1 cellular context compared by ENCODE assay signal in genomic region chr9:124758061-124758460, GRCh38.
TF ChIP-seq lines count a peak whose summit lies in the region.

No MANE protein-coding gene starts in this region.

TF ChIP-seq in K562, 482 proteins besides CTCF, POLR2A, EP300 and RAD21 (continues in another document):
- TF ChIP-seq CHD1 (IDR thresholded peaks at IDR 0.05; ENCODE audit: low read length), result no peak
- TF ChIP-seq, protein P1, sequence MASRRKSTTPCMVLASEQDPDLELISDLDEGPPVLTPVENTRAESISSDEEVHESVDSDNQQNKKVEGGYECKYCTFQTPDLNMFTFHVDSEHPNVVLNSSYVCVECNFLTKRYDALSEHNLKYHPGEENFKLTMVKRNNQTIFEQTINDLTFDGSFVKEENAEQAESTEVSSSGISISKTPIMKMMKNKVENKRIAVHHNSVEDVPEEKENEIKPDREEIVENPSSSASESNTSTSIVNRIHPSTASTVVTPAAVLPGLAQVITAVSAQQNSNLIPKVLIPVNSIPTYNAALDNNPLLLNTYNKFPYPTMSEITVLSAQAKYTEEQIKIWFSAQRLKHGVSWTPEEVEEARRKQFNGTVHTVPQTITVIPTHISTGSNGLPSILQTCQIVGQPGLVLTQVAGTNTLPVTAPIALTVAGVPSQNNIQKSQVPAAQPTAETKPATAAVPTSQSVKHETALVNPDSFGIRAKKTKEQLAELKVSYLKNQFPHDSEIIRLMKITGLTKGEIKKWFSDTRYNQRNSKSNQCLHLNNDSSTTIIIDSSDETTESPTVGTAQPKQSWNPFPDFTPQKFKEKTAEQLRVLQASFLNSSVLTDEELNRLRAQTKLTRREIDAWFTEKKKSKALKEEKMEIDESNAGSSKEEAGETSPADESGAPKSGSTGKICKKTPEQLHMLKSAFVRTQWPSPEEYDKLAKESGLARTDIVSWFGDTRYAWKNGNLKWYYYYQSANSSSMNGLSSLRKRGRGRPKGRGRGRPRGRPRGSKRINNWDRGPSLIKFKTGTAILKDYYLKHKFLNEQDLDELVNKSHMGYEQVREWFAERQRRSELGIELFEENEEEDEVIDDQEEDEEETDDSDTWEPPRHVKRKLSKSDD (conservative IDR thresholded peaks at IDR 0.05; ENCODE audit: low read length), result no peak
- TF ChIP-seq SP1 (CRISPR knock-in tag; IDR thresholded peaks at IDR 0.05), result 0 out of 2 replicates have a peak, but pooled peaks have one; percentile 28
- TF ChIP-seq ATF3 (IDR thresholded peaks at IDR 0.05), result no peak
- no peak for TF ChIP-seq ATF3 (CRISPR knock-in tag; conservative IDR thresholded peaks at IDR 0.05)
- TF ChIP-seq TAF15 (IDR thresholded peaks at IDR 0.05; ENCODE audit: low read depth, low read length), result no peak
- no peak for TF ChIP-seq NFRKB (IDR thresholded peaks at IDR 0.05; ENCODE audit: low read depth)
- TF ChIP-seq ZFP36 (IDR thresholded peaks at IDR 0.05; ENCODE audit: low read depth, low read length, partially characterized antibody), result no peak
- TF ChIP-seq SRF (CRISPR knock-in tag; IDR thresholded peaks at IDR 0.05), result peak in 1 of 2 experiments; percentile 44; a peak in 1 of 4 replicates
- TF ChIP-seq GATA2 (CRISPR knock-in tag; IDR thresholded peaks at IDR 0.05), result no peak
- 0 out of 2 replicates have a peak, but pooled peaks have one; percentile 15 for TF ChIP-seq RB1 (IDR thresholded peaks at IDR 0.05; ENCODE audit: low read depth)
- TF ChIP-seq USF1 (CRISPR knock-in tag; IDR thresholded peaks at IDR 0.05), result no peak
- 0 out of 4 replicates have a peak, but pooled peaks of 1 of the 2 experiments have one; percentile 11 for TF ChIP-seq TRIM24 (IDR thresholded peaks at IDR 0.05)
- no peak for TF ChIP-seq PTTG1 (tag; IDR thresholded peaks at IDR 0.05; ENCODE audit: low read depth)
- TF ChIP-seq ZNF75A (CRISPR knock-in tag; IDR thresholded peaks at IDR 0.05), result peak; percentile 63; the same call in 1 of the 2 replicates
- no peak for TF ChIP-seq BMI1 (IDR thresholded peaks at IDR 0.05; ENCODE audit: low read length)
- TF ChIP-seq GMEB1 (CRISPR knock-in tag; IDR thresholded peaks at IDR 0.05), result no peak
- TF ChIP-seq ESRRB (CRISPR knock-in tag; IDR thresholded peaks at IDR 0.05; ENCODE audit: borderline replicate concordance), result no peak
- no peak for TF ChIP-seq CHAMP1 (IDR thresholded peaks at IDR 0.05)
- no peak for TF ChIP-seq ZNF398 (CRISPR knock-in tag; IDR thresholded peaks at IDR 0.05)
- TF ChIP-seq ZNF717 (CRISPR knock-in tag; IDR thresholded peaks at IDR 0.05), result no peak
- TF ChIP-seq GABPB1 (CRISPR knock-in tag; IDR thresholded peaks at IDR 0.05), result no peak
- TF ChIP-seq CEBPG (CRISPR knock-in tag; IDR thresholded peaks at IDR 0.05), result no peak
- peak in 1 of 2 experiments; percentile 48; a peak in 2 of 4 replicates for TF ChIP-seq CEBPG (tag; conservative IDR thresholded peaks at IDR 0.05 in 1 of 2, IDR thresholded peaks at IDR 0.05 in 1 of 2)
- TF ChIP-seq HBP1 (CRISPR knock-in tag; IDR thresholded peaks at IDR 0.05), result no peak
- TF ChIP-seq ZNF408 (CRISPR knock-in tag; IDR thresholded peaks at IDR 0.05; ENCODE audit: low read depth), result no peak
- TF ChIP-seq ZNF445 (CRISPR knock-in tag; IDR thresholded peaks at IDR 0.05; ENCODE audit: low read depth), result no peak
- no peak for TF ChIP-seq SMARCB1 (IDR thresholded peaks at IDR 0.05; ENCODE audit: insufficient read length, low read depth)
- peak in 1 of 2 experiments; percentile 17; a peak in 1 of 4 replicates for TF ChIP-seq KDM1A (IDR thresholded peaks at IDR 0.05)
- TF ChIP-seq SRSF1 (IDR thresholded peaks at IDR 0.05; ENCODE audit: low read depth, low read length), result no peak
- TF ChIP-seq VEZF1 (CRISPR knock-in tag; IDR thresholded peaks at IDR 0.05), result peak; percentile 33; the same call in 1 of the 2 replicates
- TF ChIP-seq, protein P2, sequence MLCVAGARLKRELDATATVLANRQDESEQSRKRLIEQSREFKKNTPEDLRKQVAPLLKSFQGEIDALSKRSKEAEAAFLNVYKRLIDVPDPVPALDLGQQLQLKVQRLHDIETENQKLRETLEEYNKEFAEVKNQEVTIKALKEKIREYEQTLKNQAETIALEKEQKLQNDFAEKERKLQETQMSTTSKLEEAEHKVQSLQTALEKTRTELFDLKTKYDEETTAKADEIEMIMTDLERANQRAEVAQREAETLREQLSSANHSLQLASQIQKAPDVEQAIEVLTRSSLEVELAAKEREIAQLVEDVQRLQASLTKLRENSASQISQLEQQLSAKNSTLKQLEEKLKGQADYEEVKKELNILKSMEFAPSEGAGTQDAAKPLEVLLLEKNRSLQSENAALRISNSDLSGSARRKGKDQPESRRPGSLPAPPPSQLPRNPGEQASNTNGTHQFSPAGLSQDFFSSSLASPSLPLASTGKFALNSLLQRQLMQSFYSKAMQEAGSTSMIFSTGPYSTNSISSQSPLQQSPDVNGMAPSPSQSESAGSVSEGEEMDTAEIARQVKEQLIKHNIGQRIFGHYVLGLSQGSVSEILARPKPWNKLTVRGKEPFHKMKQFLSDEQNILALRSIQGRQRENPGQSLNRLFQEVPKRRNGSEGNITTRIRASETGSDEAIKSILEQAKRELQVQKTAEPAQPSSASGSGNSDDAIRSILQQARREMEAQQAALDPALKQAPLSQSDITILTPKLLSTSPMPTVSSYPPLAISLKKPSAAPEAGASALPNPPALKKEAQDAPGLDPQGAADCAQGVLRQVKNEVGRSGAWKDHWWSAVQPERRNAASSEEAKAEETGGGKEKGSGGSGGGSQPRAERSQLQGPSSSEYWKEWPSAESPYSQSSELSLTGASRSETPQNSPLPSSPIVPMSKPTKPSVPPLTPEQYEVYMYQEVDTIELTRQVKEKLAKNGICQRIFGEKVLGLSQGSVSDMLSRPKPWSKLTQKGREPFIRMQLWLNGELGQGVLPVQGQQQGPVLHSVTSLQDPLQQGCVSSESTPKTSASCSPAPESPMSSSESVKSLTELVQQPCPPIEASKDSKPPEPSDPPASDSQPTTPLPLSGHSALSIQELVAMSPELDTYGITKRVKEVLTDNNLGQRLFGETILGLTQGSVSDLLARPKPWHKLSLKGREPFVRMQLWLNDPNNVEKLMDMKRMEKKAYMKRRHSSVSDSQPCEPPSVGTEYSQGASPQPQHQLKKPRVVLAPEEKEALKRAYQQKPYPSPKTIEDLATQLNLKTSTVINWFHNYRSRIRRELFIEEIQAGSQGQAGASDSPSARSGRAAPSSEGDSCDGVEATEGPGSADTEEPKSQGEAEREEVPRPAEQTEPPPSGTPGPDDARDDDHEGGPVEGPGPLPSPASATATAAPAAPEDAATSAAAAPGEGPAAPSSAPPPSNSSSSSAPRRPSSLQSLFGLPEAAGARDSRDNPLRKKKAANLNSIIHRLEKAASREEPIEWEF (CRISPR knock-in tag; IDR thresholded peaks at IDR 0.05), result 0 out of 2 replicates have a peak, but pooled peaks have one; percentile 55
- TF ChIP-seq TAL1 (IDR thresholded peaks at IDR 0.05), result peak; percentile 47
- TF ChIP-seq ZNF174 (CRISPR knock-in tag; IDR thresholded peaks at IDR 0.05), result no peak
- TF ChIP-seq SMAD2 (IDR thresholded peaks at IDR 0.05; ENCODE audit: low read depth, low read length), result no peak
- no peak for TF ChIP-seq ZNF263 (CRISPR knock-in tag; IDR thresholded peaks at IDR 0.05; ENCODE audit: borderline replicate concordance)
- TF ChIP-seq, protein P3, sequence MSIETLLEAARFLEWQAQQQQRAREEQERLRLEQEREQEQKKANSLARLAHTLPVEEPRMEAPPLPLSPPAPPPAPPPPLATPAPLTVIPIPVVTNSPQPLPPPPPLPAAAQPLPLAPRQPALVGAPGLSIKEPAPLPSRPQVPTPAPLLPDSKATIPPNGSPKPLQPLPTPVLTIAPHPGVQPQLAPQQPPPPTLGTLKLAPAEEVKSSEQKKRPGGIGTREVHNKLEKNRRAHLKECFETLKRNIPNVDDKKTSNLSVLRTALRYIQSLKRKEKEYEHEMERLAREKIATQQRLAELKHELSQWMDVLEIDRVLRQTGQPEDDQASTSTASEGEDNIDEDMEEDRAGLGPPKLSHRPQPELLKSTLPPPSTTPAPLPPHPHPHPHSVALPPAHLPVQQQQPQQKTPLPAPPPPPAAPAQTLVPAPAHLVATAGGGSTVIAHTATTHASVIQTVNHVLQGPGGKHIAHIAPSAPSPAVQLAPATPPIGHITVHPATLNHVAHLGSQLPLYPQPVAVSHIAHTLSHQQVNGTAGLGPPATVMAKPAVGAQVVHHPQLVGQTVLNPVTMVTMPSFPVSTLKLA (conservative IDR thresholded peaks at IDR 0.05), result peak in 1 of 2 experiments; percentile 38; a peak in 1 of 4 replicates
- TF ChIP-seq ZBTB9 (CRISPR knock-in tag; IDR thresholded peaks at IDR 0.05), result no peak
